In the genomic region with DNA sequence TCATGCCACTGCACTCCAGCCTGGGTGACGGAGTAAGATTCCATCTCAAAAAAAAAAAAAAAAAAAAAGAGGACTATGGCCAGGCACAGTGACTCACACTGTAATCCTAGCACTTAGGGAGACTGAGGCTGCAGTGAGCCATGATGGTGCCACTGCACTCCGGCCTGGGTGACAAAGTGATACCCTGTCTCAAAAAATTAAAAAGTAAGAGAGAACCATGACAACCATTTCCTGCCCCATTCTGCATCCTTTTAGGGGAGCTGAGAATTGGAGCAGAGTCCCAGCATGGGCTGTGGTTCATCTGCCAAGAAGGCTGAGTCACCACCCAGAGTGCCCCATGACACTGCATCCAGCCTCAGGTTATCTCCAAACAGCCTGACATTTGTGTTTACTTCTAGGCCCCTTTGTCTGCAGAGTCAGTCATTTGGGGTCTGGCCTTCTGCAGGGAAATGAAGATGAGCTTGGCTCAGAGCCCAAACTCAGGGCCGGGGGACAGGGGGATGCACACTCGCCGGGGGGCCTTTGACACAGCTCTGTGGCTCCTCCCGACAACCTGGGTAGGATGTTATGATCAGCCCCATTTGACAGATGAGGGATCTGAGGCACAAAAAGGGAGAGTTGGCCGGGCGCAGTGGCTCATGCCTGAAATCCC, we compare ENCODE assay signal across 8 cellular contexts. TPM values are rescaled to one million over a fixed set of nuclear protein-coding genes. Genes with fewer than 3 reads are reported as not detected.
DNase-seq lines count a peak whose midpoint lies in the region; ATAC-seq, FAIRE-seq and TF ChIP-seq lines count a peak whose summit lies in the region.

No MANE protein-coding gene starts in this region.

- no peak for FAIRE-seq in kidney (lab: Jason Lieb, UNC)

- ATAC-seq in GM18907 (IDR thresholded peaks at IDR 0.05; ENCODE audit: unreplicated experiment): no peak

- H3K9ac ChIP-seq in kidney (ENCODE audit: low read length in 2 of 2): no peak overlapping the region

- no peaks in the 10 kb centered on the region for H3K36me3 ChIP-seq in brain microvascular endothelial cell (replicated peaks)
- H3K36me3 ChIP-seq in kidney (ENCODE audit: control insufficient read depth in 1 of 2, insufficient read depth in 2 of 2, low read length in 2 of 2): no peaks in the 10 kb centered on the region

- DNase-seq in GM04503 (ENCODE audit: low read depth) (peak; percentile 47), NCI-H1694 treated with DMSO at 0.1 percent for 48 hours (lab: John Stamatoyannopoulos, UW) (peak; percentile 39), brain microvascular endothelial cell (peak; percentile 82), lung microvascular endothelial cell (ENCODE audit: low read depth in 2 of 2) (peak; percentile 33 to 71), NCI-H1105 treated with DMSO at 0.1 percent for 48 hours (lab: John Stamatoyannopoulos, UW) (no peak), kidney (no peak), GM19238 (ENCODE audit: insufficient read length, low spot score) (no peak)

- no peaks in the 10 kb centered on the region for H3K9me3 ChIP-seq in kidney (ENCODE audit: control insufficient read depth in 1 of 2, low read length in 2 of 2)

- in situ Hi-C loops in brain microvascular endothelial cell (cut with HindIII; ENCODE audit: low pct_ligation_motif_present, low sequenced_read_pairs): no loop called here

- peaks cover 10 to 19% of the 10 kb centered on the region in 2 donors for H3K4me1 ChIP-seq in kidney (ENCODE audit: control insufficient read depth in 1 of 2, insufficient read depth in 1 of 2, low read depth in 1 of 2, low read length in 2 of 2)

- peak overlapping the region; percentile 58 for H3K27ac ChIP-seq in brain microvascular endothelial cell
- no peak overlapping the region for H3K27ac ChIP-seq in kidney (ENCODE audit: low read depth in 2 of 2, low read length in 2 of 2)

- H3K27me3 ChIP-seq in brain microvascular endothelial cell (replicated peaks): no peaks in the 10 kb centered on the region

- H3K4me3 ChIP-seq in brain microvascular endothelial cell (ENCODE audit: low read depth, low read length) (no peak overlapping the region), kidney (ENCODE audit: low read length in 2 of 2) (no peak overlapping the region)

- intact Hi-C loops in kidney (cut with DNase I): no loop called here

- TF ChIP-seq CTCF in brain microvascular endothelial cell (IDR thresholded peaks at IDR 0.05; ENCODE audit: low read depth, low read length, missing control alignments) (no peak), kidney (IDR thresholded peaks at IDR 0.05; ENCODE audit: borderline replicate concordance, extremely low read depth, insufficient read depth) (no peak)

RNA-seq across cellular contexts. Expression of a gene that starts 4.7 kb away (rescaled TPM):
- total RNA-seq in lung microvascular endothelial cell (not detected in 2 replicates), kidney (7.8 TPM)
- 47.1 TPM for polyA plus RNA-seq in kidney (ENCODE audit: insufficient read depth, low read depth, low replicate concordance)

RNA-seq across cellular contexts. Expression of a gene that starts 21.3 kb away (rescaled TPM):
- total RNA-seq in lung microvascular endothelial cell (9.3 and 9.6 TPM in 2 replicates), kidney (39.4 TPM)
- polyA plus RNA-seq in kidney (ENCODE audit: insufficient read depth, low read depth, low replicate concordance): 37.4 TPM

RNA-seq across cellular contexts. Expression of a gene that starts 24.1 kb away (rescaled TPM):
- total RNA-seq in lung microvascular endothelial cell (2.2 and 2.6 TPM in 2 replicates), kidney (36.4 TPM)
- 127 TPM for polyA plus RNA-seq in kidney (ENCODE audit: insufficient read depth, low read depth, low replicate concordance)

RNA-seq across cellular contexts. Expression of a gene that starts 55.3 kb away (rescaled TPM):
- total RNA-seq in lung microvascular endothelial cell (11.6 and 15.3 TPM in 2 replicates), kidney (29.1 TPM)
- 28.6 TPM for polyA plus RNA-seq in kidney (ENCODE audit: insufficient read depth, low read depth, low replicate concordance)

RNA-seq across cellular contexts. Expression of a gene that starts 55.6 kb away (rescaled TPM):
- total RNA-seq in lung microvascular endothelial cell (215 and 281 TPM in 2 replicates), kidney (183 TPM)
- polyA plus RNA-seq in kidney (ENCODE audit: insufficient read depth, low read depth, low replicate concordance): 168 TPM

Comparison
In these comparisons a context has a peak if more than half of its experiments do, and no peak if none do; other contexts are left out.
1. DNase-seq: peak in GM04503 (single experiment), NCI-H1694 treated with DMSO at 0.1 percent for 48 hours (single experiment), brain microvascular endothelial cell (single experiment) and lung microvascular endothelial cell (2 of 2); none in NCI-H1105 treated with DMSO at 0.1 percent for 48 hours (single experiment), kidney (single experiment) and GM19238 (single experiment).
2. RNA of a gene that starts 24.1 kb away (total RNA-seq): 36.4 TPM in kidney (single experiment); 2.2 to 2.6 TPM in lung microvascular endothelial cell; every median in the first group is over 10 times any median in the second.